Comparison of ENCODE assay signal across 25 cellular contexts in genomic region chr3:65303431-65303830, GRCh38.
"Had no signal": no experiment of that assay in that cellular context is flagged by ENCODE, and none has a peak within 500 bp of the region (broad histone marks: within the 10 kb centered on the region; RNA-seq: fewer than 3 reads in every experiment).

No MANE protein-coding gene starts in this region.

- H3K4me3 Mint-ChIP-seq: activated naive CD4-positive, alpha-beta T cell treated with anti-CD3 and anti-CD28 coated beads for 36 hours; activated naive CD8-positive, alpha-beta T cell treated with anti-CD3 and anti-CD28 coated beads, Interleukin-2, amount 10 ng/mL, durations not matched to agents 7 days and 5 days; activated T-cell treated with anti-CD3 and anti-CD28 coated beads, Interleukin-2, amount 50 U/mL, for 4 hours; immature natural killer cell; mesothelial cell of epicardium; nephron; stimulated activated naive CD8-positive, alpha-beta T cell treated with anti-CD3 and anti-CD28 coated beads, Interleukin-15, Interleukin-2, amounts not matched to agents 100 ng/mL and 50 ng/mL, for 24 hours; T-helper 1 cell treated with Interleukin-12 subunit alpha and Interleukin-12 subunit beta and Interleukin-4 antibody, amounts not matched to agents 30 μg/mL and 1 μg/mL, for 36 hours; WTC11 had no signal

- ATAC-seq: activated T-cell treated with anti-CD3 and anti-CD28 coated beads, Interleukin-2, amount 50 U/mL, for 4 hours; body of pancreas; psoas muscle; WTC11 had no signal

- H3K9me3 Mint-ChIP-seq: mesothelial cell of epicardium, nephron, WTC11 had no signal

- H3K27ac Mint-ChIP-seq: activated naive CD4-positive, alpha-beta T cell treated with anti-CD3 and anti-CD28 coated beads for 36 hours; activated naive CD8-positive, alpha-beta T cell treated with anti-CD3 and anti-CD28 coated beads, Interleukin-2, amount 10 ng/mL, durations not matched to agents 7 days and 5 days; immature natural killer cell; mesothelial cell of epicardium; nephron; stimulated activated naive CD8-positive, alpha-beta T cell treated with anti-CD3 and anti-CD28 coated beads, Interleukin-15, Interleukin-2, amounts not matched to agents 100 ng/mL and 50 ng/mL, for 24 hours; T-helper 1 cell treated with Interleukin-12 subunit alpha and Interleukin-12 subunit beta and Interleukin-4 antibody, amounts not matched to agents 30 μg/mL and 1 μg/mL, for 36 hours; WTC11 had no signal

- H3K4me3 ChIP-seq: body of pancreas, left ventricle myocardium inferior, ovary, psoas muscle, right atrium auricular region, thyroid gland had no signal

- H3K27me3 Mint-ChIP-seq: activated naive CD8-positive, alpha-beta T cell treated with anti-CD3 and anti-CD28 coated beads, Interleukin-2, amount 10 ng/mL, durations not matched to agents 7 days and 5 days; stimulated activated naive CD8-positive, alpha-beta T cell treated with anti-CD3 and anti-CD28 coated beads, Interleukin-15, Interleukin-2, amounts not matched to agents 100 ng/mL and 50 ng/mL, for 24 hours had no signal

- H3K4me1 Mint-ChIP-seq: activated naive CD8-positive, alpha-beta T cell treated with anti-CD3 and anti-CD28 coated beads, Interleukin-2, amount 10 ng/mL, durations not matched to agents 7 days and 5 days; immature natural killer cell; mesothelial cell of epicardium; nephron; WTC11 had no signal

- DNase-seq: activated CD4-positive, alpha-beta T cell treated with anti-CD3 and anti-CD28 coated beads, Interleukin-2, amount 50 U/mL, for 4 hours; activated CD8-positive, alpha-beta memory T cell treated with anti-CD3 and anti-CD28 coated beads for 24 hours; activated CD8-positive, alpha-beta memory T cell treated with anti-CD3 and anti-CD28 coated beads, Interleukin-2, amount 50 U/mL, for 4 hours; activated effector memory CD4-positive, alpha-beta T cell treated with Interleukin-2 at 50 U/mL for 16 hours; activated naive CD4-positive, alpha-beta T cell treated with anti-CD3 and anti-CD28 coated beads for 36 hours; activated naive CD8-positive, alpha-beta T cell treated with anti-CD3 and anti-CD28 coated beads, Interleukin-2, amount 10 ng/mL, durations not matched to agents 7 days and 5 days; activated T-cell treated with anti-CD3 and anti-CD28 coated beads, Interleukin-2, amount 50 U/mL, for 4 hours; amygdala; body of pancreas; foreskin melanocyte; immature natural killer cell; kidney glomerular epithelial cell; left ventricle myocardium inferior; ovary; psoas muscle; stimulated activated CD4-positive, alpha-beta T cell treated with anti-CD3 and anti-CD28 coated beads, Interleukin-12 subunit alpha, Interleukin-12 subunit beta, amount 100 ng/mL, for 4 hours; substantia nigra; T1000; thyroid gland had no signal

- H3K36me3 Mint-ChIP-seq: activated naive CD8-positive, alpha-beta T cell treated with anti-CD3 and anti-CD28 coated beads, Interleukin-2, amount 10 ng/mL, durations not matched to agents 7 days and 5 days; immature natural killer cell; mesothelial cell of epicardium; WTC11 had no signal
